1 cellular context compared by ENCODE assay signal in genomic region chr11:46242961-46243795, GRCh38.
TF ChIP-seq lines count a peak whose summit lies in the region.

No MANE protein-coding gene starts in this region.

TF ChIP-seq in HepG2, 621 proteins besides CTCF, POLR2A, EP300 and RAD21 (continued from another document and continues in another):
- TF ChIP-seq GLMP (CRISPR knock-in tag; IDR thresholded peaks at IDR 0.05; ENCODE audit: borderline replicate concordance) (no peak), ZNF770 (CRISPR knock-in tag; IDR thresholded peaks at IDR 0.05) (no peak), HOMEZ (CRISPR knock-in tag; IDR thresholded peaks at IDR 0.05; ENCODE audit: low read depth) (no peak), ZNF562 (CRISPR knock-in tag; IDR thresholded peaks at IDR 0.05; ENCODE audit: borderline replicate concordance) (no peak), ZNF678 (CRISPR knock-in tag; IDR thresholded peaks at IDR 0.05) (0 out of 2 replicates have a peak, but pooled peaks have one; percentile 63), ZNF605 (CRISPR knock-in tag; IDR thresholded peaks at IDR 0.05) (no peak; the same call in 1 of the 2 replicates), TEAD3 (CRISPR knock-in tag; optimal IDR thresholded peaks at IDR 0.05; ENCODE audit: borderline replicate concordance) (no peak), STAG1 (CRISPR knock-in tag; IDR thresholded peaks at IDR 0.05) (no peak), KIAA2018 (CRISPR knock-in tag; IDR thresholded peaks at IDR 0.05; ENCODE audit: borderline replicate concordance) (no peak), PITX1 (CRISPR knock-in tag; IDR thresholded peaks at IDR 0.05) (no peak), ZBTB1 (CRISPR knock-in tag; IDR thresholded peaks at IDR 0.05; ENCODE audit: borderline replicate concordance) (no peak), ZNF776 (CRISPR knock-in tag; IDR thresholded peaks at IDR 0.05) (peak; percentile 79; the same call in 1 of the 2 replicates), RXRA (CRISPR knock-in tag; IDR thresholded peaks at IDR 0.05) (no peak), ARID3A (IDR thresholded peaks at IDR 0.05; ENCODE audit: low read depth, low read length) (no peak; the same call in 1 of the 2 replicates), ATF7 (IDR thresholded peaks at IDR 0.05) (peak; percentile 16; the same call in 1 of the 2 replicates), ATF7 (CRISPR knock-in tag; IDR thresholded peaks at IDR 0.05) (0 out of 2 replicates have a peak, but pooled peaks have one; percentile 67), POLR2G (IDR thresholded peaks at IDR 0.05; ENCODE audit: low read depth, low read length) (peak; percentile 90), ZBED4 (CRISPR knock-in tag; IDR thresholded peaks at IDR 0.05; ENCODE audit: borderline replicate concordance) (peak; percentile 65; the same call in 1 of the 2 replicates), ZNF879 (CRISPR knock-in tag; IDR thresholded peaks at IDR 0.05) (no peak), ELF4 (CRISPR knock-in tag; IDR thresholded peaks at IDR 0.05; ENCODE audit: borderline replicate concordance) (no peak; the same call in 1 of the 2 replicates), SATB2 (CRISPR knock-in tag; IDR thresholded peaks at IDR 0.05) (0 out of 2 replicates have a peak, but pooled peaks have one; percentile 44), RELA (CRISPR knock-in tag; IDR thresholded peaks at IDR 0.05) (0 out of 2 replicates have a peak, but pooled peaks have one; percentile 33), MEF2D (CRISPR knock-in tag; IDR thresholded peaks at IDR 0.05) (no peak; the same call in 1 of the 2 replicates), HNF4G (IDR thresholded peaks at IDR 0.05; ENCODE audit: borderline replicate concordance, low read depth, low read length) (no peak), HNF4G (CRISPR knock-in tag; IDR thresholded peaks at IDR 0.05; ENCODE audit: borderline replicate concordance, low read depth) (no peak), NR0B2 (CRISPR knock-in tag; IDR thresholded peaks at IDR 0.05) (peak; percentile 56; the same call in 1 of the 2 replicates), RFX3 (CRISPR knock-in tag; IDR thresholded peaks at IDR 0.05) (no peak), ZNF564 (CRISPR knock-in tag; IDR thresholded peaks at IDR 0.05) (peak; percentile 33; the same call in 1 of the 2 replicates), ZNF670 (CRISPR knock-in tag; IDR thresholded peaks at IDR 0.05; ENCODE audit: borderline replicate concordance) (0 out of 2 replicates have a peak, but pooled peaks have one; percentile 51), ZNF292 (CRISPR knock-in tag; IDR thresholded peaks at IDR 0.05; ENCODE audit: borderline replicate concordance, low read depth) (peak; percentile 26; the same call in 1 of the 2 replicates), USF2 (IDR thresholded peaks at IDR 0.05; ENCODE audit: low read depth, low read length) (no peak), USF2 (CRISPR knock-in tag; IDR thresholded peaks at IDR 0.05; ENCODE audit: borderline replicate concordance) (peak; percentile 41; the same call in 1 of the 2 replicates)
